ENCODE assay signal across 13 cellular contexts in genomic region chr1:24119859-24120756, GRCh38. TPM values are rescaled to one million over a fixed set of nuclear protein-coding genes. Genes with fewer than 3 reads are reported as not detected.
DNase-seq lines count a peak whose midpoint lies in the region; ATAC-seq, FAIRE-seq and TF ChIP-seq lines count a peak whose summit lies in the region.
"Had no signal": no experiment of that assay in that cellular context is flagged by ENCODE, and none has a peak within 500 bp of the region (broad histone marks: within the 10 kb centered on the region; RNA-seq: fewer than 3 reads in every experiment).

No MANE protein-coding gene starts in this region.

- H3K9me3 ChIP-seq in mucosa of rectum (ENCODE audit: control insufficient read depth in 2 of 2, low read length in 2 of 2) (no peaks in the 10 kb centered on the region), aorta (ENCODE audit: control insufficient read depth, low read length) (no peaks in the 10 kb centered on the region)

- H3K4me3 ChIP-seq in fibroblast of pulmonary artery (replicated peaks; ENCODE audit: low read depth, low read length): no peak overlapping the region
- H3K4me3 ChIP-seq in mucosa of rectum (ENCODE audit: low read length in 2 of 2): peak overlapping the region; percentile 37 to 40
- no peak overlapping the region for H3K4me3 ChIP-seq in aorta (ENCODE audit: low read length in 2 of 2)
- H3K4me3 ChIP-seq: cardiac muscle cell had no signal

- no peak overlapping the region for H3K4me3 Mint-ChIP-seq in endothelial cell (ENCODE audit: unreplicated experiment)

- TF ChIP-seq CTCF in fibroblast of pulmonary artery (IDR thresholded peaks at IDR 0.05; ENCODE audit: low read length, missing control alignments) (no peak), endothelial cell (IDR thresholded peaks at IDR 0.05; ENCODE audit: unreplicated experiment) (no peak)

- peaks cover under 1 to 2% of the 10 kb centered on the region in 2 donors for H3K36me3 ChIP-seq in mucosa of rectum (ENCODE audit: control insufficient read depth in 2 of 2, insufficient read depth in 2 of 2, low read length in 2 of 2)
- no peaks in the 10 kb centered on the region for H3K36me3 ChIP-seq in aorta (ENCODE audit: control insufficient read depth in 1 of 2, insufficient read depth in 2 of 2, low read length in 1 of 2)
- H3K36me3 ChIP-seq: cardiac muscle cell had no signal

- H3K27me3 ChIP-seq in mucosa of rectum (ENCODE audit: control insufficient read depth in 2 of 2, insufficient read depth in 2 of 2, low read length in 2 of 2) (no peaks in the 10 kb centered on the region), aorta (ENCODE audit: control insufficient read depth in 1 of 2, insufficient read depth in 2 of 2, low read length in 1 of 2) (no peaks in the 10 kb centered on the region)
- H3K27me3 ChIP-seq: cardiac muscle cell had no signal

- H3K36me3 Mint-ChIP-seq in endothelial cell (ENCODE audit: low read depth, unreplicated experiment): no peaks in the 10 kb centered on the region

- 36 to 38% methylated on average over 17 of the region's 17 CpGs for WGBS in aorta, 2 donors

- ATAC-seq in aorta (ENCODE audit: low FRiP score) (peak; percentile 27), GM21576 (IDR thresholded peaks at IDR 0.05; ENCODE audit: unreplicated experiment) (no peak)

- H3K4me1 ChIP-seq in mucosa of rectum (ENCODE audit: control insufficient read depth in 2 of 2, insufficient read depth in 2 of 2, low read length in 2 of 2) (peaks cover 23 to 44% of the 10 kb centered on the region in 2 donors), aorta (ENCODE audit: control insufficient read depth in 1 of 2, insufficient read depth in 2 of 2, low read length in 2 of 2) (no peaks in the 10 kb centered on the region)

- H3K9ac ChIP-seq in mucosa of rectum (ENCODE audit: low read depth in 1 of 2, low read length in 2 of 2): peak overlapping the region; percentile 44 to 61

- H3K9me3 Mint-ChIP-seq in endothelial cell (ENCODE audit: unreplicated experiment): no peaks in the 10 kb centered on the region

- H3K4me1 Mint-ChIP-seq in endothelial cell (ENCODE audit: unreplicated experiment): no peaks in the 10 kb centered on the region

- peaks cover 6% of the 10 kb centered on the region for H3K27me3 Mint-ChIP-seq in endothelial cell (ENCODE audit: unreplicated experiment)

- intact Hi-C loops in aorta (cut with DNase I): no loop called here

- peak overlapping the region; percentile 87 to 90 for H3K27ac ChIP-seq in mucosa of rectum (ENCODE audit: low read depth in 2 of 2, low read length in 2 of 2)
- no peak overlapping the region for H3K27ac ChIP-seq in aorta (ENCODE audit: low read depth in 1 of 2, low read length in 2 of 2)
- H3K27ac ChIP-seq: cardiac muscle cell had no signal

- peak; percentile 21 for DNase-seq in NCI-H2029 (lab: John Stamatoyannopoulos, UW)
- no peak for DNase-seq in NCI-H2029 treated with DMSO at 0.1 percent for 48 hours (lab: John Stamatoyannopoulos, UW)
- DNase-seq in fibroblast of pulmonary artery (ENCODE audit: low read depth): peak; percentile 80
- DNase-seq in aorta: peak; percentile 66 to 72
- no peak for DNase-seq in GM19239 (ENCODE audit: insufficient read length, low spot score)
- no peak for DNase-seq in endothelial cell (ENCODE audit: low spot score)
- DNase-seq: head of caudate nucleus, NCI-H510A had no signal

- H3K27ac Mint-ChIP-seq in endothelial cell (ENCODE audit: unreplicated experiment): no peak overlapping the region

- FAIRE-seq in GM19239 (lab: Jason Lieb, UNC): no peak
- FAIRE-seq: A204.1 had no signal

RNA-seq across cellular contexts. Expression of gene MYOM3, which starts 8.2 kb away (rescaled TPM):
- total RNA-seq in aorta: 1 to 10 TPM in 1 of 2 donors, under 1 TPM in 1; 0.78 to 1.9 TPM
- 1 to 10 TPM in 1 of 2 donors, under 1 TPM in 1; 0.59 to 1.1 TPM for polyA plus RNA-seq in aorta
- total RNA-seq in endothelial cell (ENCODE audit: unreplicated experiment): 0.59 TPM
- total RNA-seq: T-helper 1 cell treated with Interleukin-12 subunit alpha and Interleukin-12 subunit beta and Interleukin-4 antibody, amounts not matched to agents 30 ng/mL and 1 ng/mL, for 36 hours had no signal
- polyA plus RNA-seq: cardiac muscle cell had no signal

RNA-seq across cellular contexts. Expression of gene IL22RA1, which starts 22.8 kb away (rescaled TPM):
- total RNA-seq in aorta (under 1 TPM; 0.18 to 0.23 TPM), endothelial cell (ENCODE audit: unreplicated experiment) (not detected)
- 1 to 10 TPM in 1 of 2 donors, not detected in 1; 2.4 TPM for polyA plus RNA-seq in aorta
- total RNA-seq: cardiac muscle cell; T-helper 1 cell treated with Interleukin-12 subunit alpha and Interleukin-12 subunit beta and Interleukin-4 antibody, amounts not matched to agents 30 ng/mL and 1 ng/mL, for 36 hours had no signal
- polyA plus RNA-seq: cardiac muscle cell had no signal

Comparison
In these comparisons a context has a peak if more than half of its experiments do, and no peak if none do; other contexts are left out.
1. DNase-seq: peak in NCI-H2029 (single experiment), fibroblast of pulmonary artery (single experiment) and aorta (2 of 2); none in NCI-H2029 treated with DMSO at 0.1 percent for 48 hours (single experiment), GM19239 (single experiment) and endothelial cell (single experiment).
2. H3K4me3 ChIP-seq: peak in mucosa of rectum (2 of 2); none in fibroblast of pulmonary artery (single experiment) and aorta (0 of 2).
3. H3K27ac ChIP-seq: peak in mucosa of rectum (2 of 2); none in aorta (0 of 2).